1 cellular context compared by ENCODE assay signal in genomic region chr20:62839816-62840215, GRCh38.
A peak's percentile ranks its signal among the peaks of the same experiment; 100 is the strongest.
TF ChIP-seq lines count a peak whose summit lies in the region.

No MANE protein-coding gene starts in this region.

TF ChIP-seq in K562, 482 proteins besides CTCF, POLR2A, EP300 and RAD21:
- TF ChIP-seq ZNF431 (CRISPR knock-in tag; IDR thresholded peaks at IDR 0.05) = no peak
- TF ChIP-seq CCAR2 (IDR thresholded peaks at IDR 0.05; ENCODE audit: low read depth, low read length) = no peak
- no peak for TF ChIP-seq RBM25 (IDR thresholded peaks at IDR 0.05; ENCODE audit: low read depth, low read length, severe bottlenecking)
- no peak for TF ChIP-seq MEF2D (tag; conservative IDR thresholded peaks at IDR 0.05; ENCODE audit: low read depth)
- TF ChIP-seq ZNF445 (CRISPR knock-in tag; IDR thresholded peaks at IDR 0.05; ENCODE audit: low read depth) = no peak
- no peak for TF ChIP-seq KDM2B (CRISPR knock-in tag; IDR thresholded peaks at IDR 0.05)
- TF ChIP-seq POLR2G (IDR thresholded peaks at IDR 0.05; ENCODE audit: low read depth, low read length) = 0 out of 2 replicates have a peak, but pooled peaks have one; percentile 4
- TF ChIP-seq ELK3 (CRISPR knock-in tag; IDR thresholded peaks at IDR 0.05) = no peak
